Comparison of ENCODE assay signal across 1 cellular context in genomic region chr22:49101873-49102272, GRCh38.
TF ChIP-seq lines count a peak whose summit lies in the region.

No MANE protein-coding gene starts in this region.

TF ChIP-seq in IMR-90, 13 proteins besides CTCF, POLR2A, EP300 and RAD21 (continued from another document):
- TF ChIP-seq CHD1 (IDR thresholded peaks at IDR 0.05; ENCODE audit: low read depth, low read length), result no peak
- no peak for TF ChIP-seq SMC3 (IDR thresholded peaks at IDR 0.05; ENCODE audit: low read depth, low read length)
- TF ChIP-seq CEBPB (IDR thresholded peaks at IDR 0.05; ENCODE audit: low read depth, low read length), result no peak
